1 cellular context compared by ENCODE assay signal in genomic region chr1:62317021-62317768, GRCh38.
TF ChIP-seq lines count a peak whose summit lies in the region.

No MANE protein-coding gene starts in this region.

TF ChIP-seq in K562, 482 proteins besides CTCF, POLR2A, EP300 and RAD21:
- TF ChIP-seq ZBTB5 (IDR thresholded peaks at IDR 0.05) (no peak), ZNF24 (IDR thresholded peaks at IDR 0.05) (no peak), TAF15 (IDR thresholded peaks at IDR 0.05; ENCODE audit: low read depth, low read length) (no peak), XRCC4 (IDR thresholded peaks at IDR 0.05; ENCODE audit: extremely low read depth, insufficient read depth, insufficient read length) (no peak), C11orf30 (IDR thresholded peaks at IDR 0.05; ENCODE audit: low read depth) (0 out of 2 replicates have a peak, but pooled peaks have one; percentile 6), ELF1 (tag; IDR thresholded peaks at IDR 0.05) (no peak), TOE1 (IDR thresholded peaks at IDR 0.05; ENCODE audit: borderline replicate concordance) (no peak), TOE1 (CRISPR knock-in tag; IDR thresholded peaks at IDR 0.05; ENCODE audit: borderline replicate concordance, low read depth) (no peak), PML (IDR thresholded peaks at IDR 0.05; ENCODE audit: low read length) (no peak), ZFX (CRISPR knock-in tag; IDR thresholded peaks at IDR 0.05) (no peak), ZNF316 (IDR thresholded peaks at IDR 0.05) (0 out of 2 replicates have a peak, but pooled peaks have one; percentile 32), GABPB2 (CRISPR knock-in tag; conservative IDR thresholded peaks at IDR 0.05) (no peak), BACH1 (tag; IDR thresholded peaks at IDR 0.05) (no peak)
